ENCODE assay signal across 1 cellular context in genomic region chr7:127541548-127541947, GRCh38.
TF ChIP-seq lines count a peak whose summit lies in the region.

No MANE protein-coding gene starts in this region.

TF ChIP-seq in SK-N-SH, 30 proteins besides CTCF, POLR2A, EP300 and RAD21 (continued from another document):
- TF ChIP-seq USF1 (IDR thresholded peaks at IDR 0.05; ENCODE audit: borderline replicate concordance, low read depth), result peak; percentile 52; the same call in 1 of the 2 replicates
- TF ChIP-seq GATA2 (CRISPR knock-in tag; IDR thresholded peaks at IDR 0.05), result peak; percentile 81
- no peak for TF ChIP-seq TAF1 (IDR thresholded peaks at IDR 0.05; ENCODE audit: borderline replicate concordance, low read depth, low read length)
- no peak for TF ChIP-seq USF2 (IDR thresholded peaks at IDR 0.05; ENCODE audit: borderline replicate concordance, low read depth, low read length)
- TF ChIP-seq REST (IDR thresholded peaks at IDR 0.05; ENCODE audit: low read depth, low read length), result no peak
- no peak for TF ChIP-seq FOSL2 (IDR thresholded peaks at IDR 0.05; ENCODE audit: borderline replicate concordance, low read depth)
- TF ChIP-seq ZBTB33 (IDR thresholded peaks at IDR 0.05; ENCODE audit: borderline replicate concordance, low read depth), result no peak
- no peak for TF ChIP-seq NRF1 (IDR thresholded peaks at IDR 0.05; ENCODE audit: low read depth, low read length)
- TF ChIP-seq FOXJ3 (CRISPR knock-in tag; IDR thresholded peaks at IDR 0.05), result no peak
- TF ChIP-seq TCF12 (IDR thresholded peaks at IDR 0.05), result peak; percentile 24; the same call in 1 of the 2 replicates
